ENCODE assay signal across 10 cellular contexts in the genomic region with DNA sequence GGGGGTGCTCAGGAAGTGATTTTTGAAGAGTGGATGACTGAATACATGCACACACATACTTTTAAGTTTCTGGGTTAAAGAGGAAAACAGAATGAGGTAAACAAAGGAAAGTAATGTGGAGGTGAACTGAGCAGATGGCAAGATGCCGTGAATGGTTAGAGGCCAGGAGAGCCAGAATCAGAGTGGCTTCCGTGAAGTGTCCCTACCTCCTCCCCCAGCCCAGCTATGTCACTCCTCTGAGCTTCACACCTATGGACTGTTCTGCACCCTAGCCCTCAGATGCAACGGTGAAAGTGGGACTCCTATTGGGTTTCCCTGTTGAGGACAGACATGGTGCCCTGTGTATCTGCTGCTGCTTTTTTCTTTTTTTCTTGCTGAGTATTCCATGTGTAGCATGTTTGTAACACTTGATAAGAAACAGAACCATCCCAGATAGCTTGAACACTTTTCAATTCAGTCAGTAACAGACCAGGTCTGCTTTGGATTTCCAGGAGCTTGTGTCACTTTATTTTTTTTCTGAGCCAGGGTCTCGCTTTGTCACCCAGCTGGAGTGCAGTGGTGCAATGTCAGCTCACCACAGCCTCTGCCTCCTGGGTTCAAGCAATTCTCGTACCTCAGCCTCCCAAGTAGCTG. TPM values are rescaled to one million over a fixed set of nuclear protein-coding genes. Genes with fewer than 3 reads are reported as not detected.
A peak's percentile ranks its signal among the peaks of the same experiment; 100 is the strongest.
DNase-seq lines count a peak whose midpoint lies in the region; ATAC-seq, FAIRE-seq and TF ChIP-seq lines count a peak whose summit lies in the region.
"Had no signal": no experiment of that assay in that cellular context is flagged by ENCODE, and none has a peak within 500 bp of the region (broad histone marks: within the 10 kb centered on the region; RNA-seq: fewer than 3 reads in every experiment).

No MANE protein-coding gene starts in this region.

- H3K4me1 ChIP-seq in GM12878 (ENCODE audit: control insufficient read depth, insufficient read depth, low read length) (peaks cover 19% of the 10 kb centered on the region), thymus (ENCODE audit: control insufficient read depth, insufficient read depth, low read length) (peaks cover 47% of the 10 kb centered on the region)

- H3K36me3 ChIP-seq in GM12878 (ENCODE audit: control insufficient read depth in 2 of 2, insufficient read depth in 2 of 2, low read length in 1 of 2) (peaks cover 10 to 20% of the 10 kb centered on the region in 2 experiments), thymus (ENCODE audit: control insufficient read depth, insufficient read depth) (peaks cover 35% of the 10 kb centered on the region)

- BruUV-seq in GM12878 (replicated peaks; lab: Mats Ljungman, UMichigan) = TSS peak; percentile 21

- ATAC-seq in HG03135 (IDR thresholded peaks at IDR 0.05; ENCODE audit: unreplicated experiment) = peak; percentile 21
- ATAC-seq in GM12878 = peak; percentile 53
- no peak for ATAC-seq in left lobe of liver
- ATAC-seq: pancreas had no signal

- H2AFZ ChIP-seq in GM12878 (ENCODE audit: control insufficient read depth, low read depth, low read length) = peak overlapping the region; percentile 33

- no peak for DNase-seq in activated T-cell treated with anti-CD3 and anti-CD28 coated beads, Interleukin-2, amount 50 U/mL, for 24 hours
- no peak for DNase-seq in activated T-cell treated with anti-CD3 and anti-CD28 coated beads, Interleukin-2, amount 50 U/mL, for 1 hour
- no peak for DNase-seq in GM12878 (ENCODE audit: low read depth, low spot score)
- DNase-seq in left lobe of liver (ENCODE audit: low spot score) = no peak
- no peak for DNase-seq in NCI-H1417 treated with DMSO at 0.1 percent for 48 hours (lab: John Stamatoyannopoulos, UW)
- DNase-seq in AG08396 (ENCODE audit: low spot score) = no peak
- DNase-seq: cerebellar nuclear complex, pancreas had no signal

- H3K27ac Mint-ChIP-seq in activated T-cell treated with anti-CD3 and anti-CD28 coated beads, Interleukin-2, amount 50 U/mL, for 24 hours = peak overlapping the region; percentile 98

- peaks cover 85% of the 10 kb centered on the region for H3K36me3 Mint-ChIP-seq in activated T-cell treated with anti-CD3 and anti-CD28 coated beads, Interleukin-2, amount 50 U/mL, for 24 hours (ENCODE audit: low read depth)

- H3K9me3 Mint-ChIP-seq in activated T-cell treated with anti-CD3 and anti-CD28 coated beads, Interleukin-2, amount 50 U/mL, for 24 hours = no peaks in the 10 kb centered on the region

- intact Hi-C loops in GM12878 (cut with micrococcal nuclease; ENCODE audit: unreplicated experiment) = loop anchor here (5.0 kb wide), 1 partner anchor 35 kb away; no protein-coding TSS in a partner anchor

- no peak; a peak in 1 of 4 replicates for TF ChIP-seq EP300 in GM12878 (IDR thresholded peaks at IDR 0.05; ENCODE audit: borderline replicate concordance in 1 of 2, control insufficient read depth in 1 of 2, low read depth in 2 of 2, low read length in 2 of 2)

- TF ChIP-seq CTCF in GM12878 (IDR thresholded peaks at IDR 0.05 in 2 of 3, conservative IDR thresholded peaks at IDR 0.05 in 1 of 3; ENCODE audit: control insufficient read depth in 2 of 3, extremely low read depth in 1 of 3, insufficient read depth in 1 of 3, low read depth in 3 of 3, low read length in 3 of 3) = no peak

- H3K27ac ChIP-seq in GM12878 (ENCODE audit: control insufficient read depth, insufficient read depth) = peak overlapping the region; percentile 87
- H3K27ac ChIP-seq in thymus (ENCODE audit: low read depth) = peak overlapping the region; percentile 95
- H3K27ac ChIP-seq: pancreas had no signal

- H3K9me3 ChIP-seq in GM12878 (replicated peaks; ENCODE audit: control insufficient read depth, insufficient read depth, low read length) = no peaks in the 10 kb centered on the region
- no peaks in the 10 kb centered on the region for H3K9me3 ChIP-seq in thymus (ENCODE audit: control insufficient read depth)
- H3K9me3 ChIP-seq: pancreas had no signal

- CTCF ChIA-PET in GM12878 (lab: Yijun Ruan, JAX) = interaction anchor here (0.9 to 4.4 kb wide), 14 partner anchors 8 to 174 kb away, joined by 3 to 28 read pairs (median 9); partner anchors contain the start of gene SAE1

- no peaks in the 10 kb centered on the region; the same call in none of the 2 replicates for H3K79me2 ChIP-seq in GM12878 (ENCODE audit: control insufficient read depth, insufficient read depth, low read length)

- no peaks in the 10 kb centered on the region for H3K27me3 Mint-ChIP-seq in activated T-cell treated with anti-CD3 and anti-CD28 coated beads, Interleukin-2, amount 50 U/mL, for 24 hours

- H3K27me3 ChIP-seq in GM12878 (replicated peaks in 1 of 2; ENCODE audit: control insufficient read depth in 2 of 2, insufficient read depth in 2 of 2, low read length in 1 of 2) (no peaks in the 10 kb centered on the region), thymus (ENCODE audit: control insufficient read depth, insufficient read depth) (no peaks in the 10 kb centered on the region)
- H3K27me3 ChIP-seq: pancreas had no signal

- TF ChIP-seq POLR2A in GM12878 (IDR thresholded peaks at IDR 0.05; ENCODE audit: low read depth, low read length) = no peak; the same call in 1 of the 2 replicates

- POLR2A ChIA-PET in GM12878 (lab: Charles Lee) = interaction anchor here (0.9 to 2.4 kb wide), 5 partner anchors 24 to 57 kb away, joined by 3 to 7 read pairs (median 4); no protein-coding TSS in a partner anchor

- 36% methylated on average over 5 of the region's 5 CpGs for WGBS in GM12878 (ENCODE audit: insufficient coverage, insufficient replicate concordance, low lambda C conversion rate, missing lambda C conversion rate)
- 69% methylated on average over 5 of the region's 5 CpGs for WGBS in thymus

- H3K4me2 ChIP-seq in GM12878 (ENCODE audit: control insufficient read depth, insufficient read depth) = peak overlapping the region; percentile 86

- RAD21 ChIA-PET in GM12878 (lab: Charles Lee; ENCODE audit: unreplicated experiment) = interaction anchor here (1.0 to 2.9 kb wide), 14 partner anchors 14 to 151 kb away, joined by 3 to 23 read pairs (median 8); partner anchors contain the start of genes CCDC9, INAFM1 and ZC3H4

- H3K4me3 ChIP-seq in GM12878 (no peak overlapping the region), thymus (ENCODE audit: low read length) (no peak overlapping the region)
- H3K4me3 ChIP-seq: pancreas had no signal

- in situ Hi-C loops in GM12878 (cut with MboI) = no loop called here

- SMC1A ChIA-PET in GM12878 (lab: Charles Lee; ENCODE audit: uncharacterized antibody, unreplicated experiment) = interaction anchor here (0.6 to 3.7 kb wide), 14 partner anchors 10 to 393 kb away, joined by 3 to 24 read pairs (median 5); partner anchors contain the start of gene CCDC9

- no peak for TF ChIP-seq RAD21 in GM12878 (IDR thresholded peaks at IDR 0.05; ENCODE audit: insufficient read depth, low read depth, low read length)

- H3K9ac ChIP-seq in GM12878 (ENCODE audit: control insufficient read depth, insufficient read depth, low read length) = peak overlapping the region; percentile 39

- peak overlapping the region; percentile 60 for H3K4me3 Mint-ChIP-seq in activated T-cell treated with anti-CD3 and anti-CD28 coated beads, Interleukin-2, amount 50 U/mL, for 24 hours

- peaks cover 90% of the 10 kb centered on the region for H3K4me1 Mint-ChIP-seq in activated T-cell treated with anti-CD3 and anti-CD28 coated beads, Interleukin-2, amount 50 U/mL, for 24 hours (ENCODE audit: low read depth)

- no peaks in the 10 kb centered on the region for H4K20me1 ChIP-seq in GM12878 (ENCODE audit: control insufficient read depth, insufficient read depth)

- no peak for FAIRE-seq in GM12878 (lab: Jason Lieb, UNC)
- FAIRE-seq: pancreas had no signal

RNA-seq across cellular contexts. Expression of gene BBC3, which starts 43.9 kb away (rescaled TPM):
- total RNA-seq in GM12878 (2013; cell fraction: nucleolus; rRNA removed) = 12.0 and 13.5 TPM in 2 replicates
- total RNA-seq in GM12878 (2014; rRNA removed) (14.0 and 15.2 TPM in 2 replicates), GM12878 (2014; rRNA removed; fragmentation: Illumina TruSeq; extraction: Trizol) (6.2 and 6.5 TPM in 2 replicates), GM12878 (2021) (17.9 and 18.1 TPM in 2 replicates), left lobe of liver (2.7 TPM)
- polyA plus RNA-seq in GM12878 (2011; ENCODE audit: low read depth) = 2.0 TPM
- polyA plus RNA-seq in GM12878 (2011; rRNA removed) (5.2 and 7.6 TPM in 2 replicates), GM12878 (2014; fragmentation: Illumina TruSeq; extraction: Trizol) (0.24 and 2.2 TPM in 2 replicates), GM12878 (2014; fragmentation: Nextera tagmentation; extraction: Ambion mirVana) (under 1 TPM; 0.10 to 0.27 TPM), GM12878 (2014; rRNA removed) (17.2 and 21.2 TPM in 2 replicates), GM12878 (2016; fragmentation: Nextera tagmentation; extraction: Ambion mirVana) (1 to 10 TPM; 7.5 to 7.8 TPM), thymus (15.1 TPM)
- 11.6 and 16.6 TPM in 2 replicates for polyA plus RNA-seq in GM12878 (2011; cell fraction: cytosol; rRNA removed)
- polyA plus RNA-seq in GM12878 (2011; cell fraction: nucleus; rRNA removed) = 17.5 and 18.4 TPM in 2 replicates
- polyA plus RNA-seq in GM12878 (2012) = 13.0 and 15.8 TPM in 2 replicates
- 4.2 and 8.8 TPM in 2 replicates for polyA minus RNA-seq in GM12878 (2011; rRNA and poly(A)+ RNA removed)
- 7.2 and 9.5 TPM in 2 replicates for polyA minus RNA-seq in GM12878 (2011; cell fraction: cytosol; rRNA and poly(A)+ RNA removed)
- 5.4 and 8.3 TPM in 2 replicates for polyA minus RNA-seq in GM12878 (2011; cell fraction: nucleus; rRNA and poly(A)+ RNA removed)

RNA-seq across cellular contexts. Expression of gene SAE1, which starts 56.5 kb away (rescaled TPM):
- total RNA-seq in GM12878 (2013; cell fraction: nucleolus; rRNA removed) = 53.9 and 56.9 TPM in 2 replicates
- total RNA-seq in GM12878 (2014; rRNA removed) = 136 and 148 TPM in 2 replicates
- 141 and 150 TPM in 2 replicates for total RNA-seq in GM12878 (2014; rRNA removed; fragmentation: Illumina TruSeq; extraction: Trizol)
- 143 and 146 TPM in 2 replicates for total RNA-seq in GM12878 (2021)
- 73.1 TPM for polyA plus RNA-seq in GM12878 (2011; ENCODE audit: low read depth)
- polyA plus RNA-seq in GM12878 (2011; rRNA removed) = 136 and 184 TPM in 2 replicates
- polyA plus RNA-seq in GM12878 (2011; cell fraction: cytosol; rRNA removed) = 131 and 137 TPM in 2 replicates
- polyA plus RNA-seq in GM12878 (2011; cell fraction: nucleus; rRNA removed) = 56.9 and 73.1 TPM in 2 replicates
- polyA plus RNA-seq in GM12878 (2012) = 81.5 and 82.4 TPM in 2 replicates
- polyA plus RNA-seq in GM12878 (2014; fragmentation: Illumina TruSeq; extraction: Trizol) = 191 and 244 TPM in 2 replicates
- 10 to 100 TPM; 62.0 to 90.0 TPM for polyA plus RNA-seq in GM12878 (2014; fragmentation: Nextera tagmentation; extraction: Ambion mirVana)
- 167 and 180 TPM in 2 replicates for polyA plus RNA-seq in GM12878 (2014; rRNA removed)
- polyA plus RNA-seq in GM12878 (2016; fragmentation: Nextera tagmentation; extraction: Ambion mirVana) = 100 to 1,000 TPM; 230 to 246 TPM
- polyA minus RNA-seq in GM12878 (2011; rRNA and poly(A)+ RNA removed) = 63.4 and 92.7 TPM in 2 replicates
- polyA minus RNA-seq in GM12878 (2011; cell fraction: cytosol; rRNA and poly(A)+ RNA removed) = 24.5 and 33.5 TPM in 2 replicates
- polyA minus RNA-seq in GM12878 (2011; cell fraction: nucleus; rRNA and poly(A)+ RNA removed) = 8.8 and 14.9 TPM in 2 replicates
- 40.5 TPM for polyA plus RNA-seq in thymus
- 22.0 TPM for total RNA-seq in left lobe of liver
